In genomic region chr22:39494471-39495120, GRCh38 we compare ENCODE assay signal across 16 cellular contexts. TPM values are rescaled to one million over a fixed set of nuclear protein-coding genes. Genes with fewer than 3 reads are reported as not detected.
A peak's percentile ranks its signal among the peaks of the same experiment; 100 is the strongest.
DNase-seq lines count a peak whose midpoint lies in the region; ATAC-seq and TF ChIP-seq lines count a peak whose summit lies in the region.
"Had no signal": no experiment of that assay in that cellular context is flagged by ENCODE, and none has a peak within 500 bp of the region (broad histone marks: within the 10 kb centered on the region; RNA-seq: fewer than 3 reads in every experiment).

No MANE protein-coding gene starts in this region.

- no peaks in the 10 kb centered on the region for H3K9me3 Mint-ChIP-seq in progenitor cell of endocrine pancreas (ENCODE audit: low read depth)
- H3K9me3 Mint-ChIP-seq: activated naive CD8-positive, alpha-beta T cell treated with anti-CD3 and anti-CD28 coated beads, Interleukin-2, amount 50 U/mL, for 24 hours; activated T-cell treated with anti-CD3 and anti-CD28 coated beads, Interleukin-2, amount 50 U/mL, for 4 hours; GM23338 had no signal

- ATAC-seq in lower lobe of right lung (peak; percentile 6 to 15), GM18870 (IDR thresholded peaks at IDR 0.05; ENCODE audit: unreplicated experiment) (no peak)
- ATAC-seq: activated naive CD8-positive, alpha-beta T cell treated with anti-CD3 and anti-CD28 coated beads, Interleukin-2, amount 50 U/mL, for 24 hours had no signal

- H3K4me3 ChIP-seq in AG10803 (ENCODE audit: low read length) (no peak overlapping the region), adipocyte (ENCODE audit: low read length) (no peak overlapping the region), lower lobe of right lung (no peak overlapping the region)
- H3K4me3 ChIP-seq: GM23338, hepatocyte, right atrium auricular region, SK-N-MC had no signal

- intact Hi-C loops in lower lobe of right lung (cut with DNase I) = no loop called here

- H3K27me3 ChIP-seq in adipocyte (replicated peaks; ENCODE audit: control insufficient read depth, insufficient read depth, low read length) (no peaks in the 10 kb centered on the region), lower lobe of right lung (ENCODE audit: low read depth) (no peaks in the 10 kb centered on the region)
- H3K27me3 ChIP-seq: hepatocyte, right atrium auricular region had no signal

- no peaks in the 10 kb centered on the region for H3K36me3 ChIP-seq in adipocyte (ENCODE audit: control insufficient read depth, insufficient read depth, low read length, severe bottlenecking)
- H3K36me3 ChIP-seq in lower lobe of right lung = no peaks in the 10 kb centered on the region
- H3K36me3 ChIP-seq: right atrium auricular region had no signal

- no peak overlapping the region for H3K4me3 Mint-ChIP-seq in progenitor cell of endocrine pancreas (ENCODE audit: low read depth)
- H3K4me3 Mint-ChIP-seq: activated naive CD8-positive, alpha-beta T cell treated with anti-CD3 and anti-CD28 coated beads, Interleukin-2, amount 50 U/mL, for 24 hours; activated T-cell treated with anti-CD3 and anti-CD28 coated beads, Interleukin-2, amount 50 U/mL, for 4 hours; GM23338 had no signal

- no peaks in the 10 kb centered on the region for H3K9me3 ChIP-seq in adipocyte (ENCODE audit: control insufficient read depth, low read length)
- no peaks in the 10 kb centered on the region for H3K9me3 ChIP-seq in lower lobe of right lung
- H3K9me3 ChIP-seq: right atrium auricular region had no signal

- no peaks in the 10 kb centered on the region for H3K36me3 Mint-ChIP-seq in progenitor cell of endocrine pancreas (ENCODE audit: insufficient read depth)

- no peak overlapping the region for H3K27ac Mint-ChIP-seq in progenitor cell of endocrine pancreas
- H3K27ac Mint-ChIP-seq: activated naive CD8-positive, alpha-beta T cell treated with anti-CD3 and anti-CD28 coated beads, Interleukin-2, amount 50 U/mL, for 24 hours; GM23338 had no signal

- H3K9ac ChIP-seq in adipocyte (ENCODE audit: low read length) = peak overlapping the region; percentile 32

- H3K4me1 ChIP-seq in adipocyte (ENCODE audit: control insufficient read depth, insufficient read depth, low read length) = peaks cover 41% of the 10 kb centered on the region
- peaks cover 54% of the 10 kb centered on the region for H3K4me1 ChIP-seq in lower lobe of right lung

- H3K27ac ChIP-seq in lower lobe of right lung = peak overlapping the region; percentile 56
- H3K27ac ChIP-seq: hepatocyte, right atrium auricular region, SK-N-MC had no signal

- peak; percentile 37 for DNase-seq in AG10803 (ENCODE audit: low read depth)
- peak; percentile 49 for DNase-seq in HCEC 1CT
- no peak for DNase-seq in adipocyte (ENCODE audit: low read depth)
- DNase-seq in lower lobe of right lung = peak; percentile 54
- no peak for DNase-seq in stimulated activated naive CD4-positive, alpha-beta T cell treated with Interleukin-2 at 50 U/mL for 16 hours (lab: John Stamatoyannopoulos, UW)
- no peak for DNase-seq in progenitor cell of endocrine pancreas (ENCODE audit: low spot score, unreplicated experiment)
- DNase-seq in DMS79 treated with DMSO at 0.1 percent for 48 hours (lab: John Stamatoyannopoulos, UW) = no peak
- DNase-seq: effector CD8-positive, alpha-beta T cell; GF-D8 had no signal

- no peaks in the 10 kb centered on the region for H3K27me3 Mint-ChIP-seq in progenitor cell of endocrine pancreas
- H3K27me3 Mint-ChIP-seq: activated naive CD8-positive, alpha-beta T cell treated with anti-CD3 and anti-CD28 coated beads, Interleukin-2, amount 50 U/mL, for 24 hours had no signal

- no peak for TF ChIP-seq CTCF in AG10803 (conservative IDR thresholded peaks at IDR 0.05; ENCODE audit: low read length)
- TF ChIP-seq CTCF in lower lobe of right lung (IDR thresholded peaks at IDR 0.05) = no peak
- TF ChIP-seq CTCF in progenitor cell of endocrine pancreas (IDR thresholded peaks at IDR 0.05; ENCODE audit: unreplicated experiment) = no peak

- H3K4me1 Mint-ChIP-seq in progenitor cell of endocrine pancreas (ENCODE audit: low read depth) = peaks cover 6% of the 10 kb centered on the region

RNA-seq across cellular contexts. Expression of gene MIEF1, which starts 7.5 kb away (rescaled TPM):
- total RNA-seq in lower lobe of right lung (27.7 TPM), progenitor cell of endocrine pancreas (30.5 and 32.4 TPM in 2 replicates)

RNA-seq across cellular contexts. Expression of gene ATF4, which starts 25.8 kb away (rescaled TPM):
- total RNA-seq in lower lobe of right lung (327 TPM), progenitor cell of endocrine pancreas (332 and 356 TPM in 2 replicates)

RNA-seq across cellular contexts. Expression of gene MGAT3, which starts 37.8 kb away (rescaled TPM):
- total RNA-seq in lower lobe of right lung (41.5 TPM), progenitor cell of endocrine pancreas (28.8 and 32.7 TPM in 2 replicates)

RNA-seq across cellular contexts. Expression of gene RPS19BP1, which starts 38.0 kb away (rescaled TPM):
- 67.9 TPM for total RNA-seq in lower lobe of right lung
- total RNA-seq in progenitor cell of endocrine pancreas = 45.2 and 48.2 TPM in 2 replicates

Comparison
In these comparisons a context has a peak if more than half of its experiments do, and no peak if none do; other contexts are left out.
1. DNase-seq: peak in AG10803 (single experiment), HCEC 1CT (single experiment) and lower lobe of right lung (single experiment); none in adipocyte (single experiment), stimulated activated naive CD4-positive, alpha-beta T cell treated with Interleukin-2 at 50 U/mL for 16 hours (single experiment), progenitor cell of endocrine pancreas (single experiment) and DMS79 treated with DMSO at 0.1 percent for 48 hours (single experiment).